Comparison of ENCODE assay signal across 9 cellular contexts in the genomic region with DNA sequence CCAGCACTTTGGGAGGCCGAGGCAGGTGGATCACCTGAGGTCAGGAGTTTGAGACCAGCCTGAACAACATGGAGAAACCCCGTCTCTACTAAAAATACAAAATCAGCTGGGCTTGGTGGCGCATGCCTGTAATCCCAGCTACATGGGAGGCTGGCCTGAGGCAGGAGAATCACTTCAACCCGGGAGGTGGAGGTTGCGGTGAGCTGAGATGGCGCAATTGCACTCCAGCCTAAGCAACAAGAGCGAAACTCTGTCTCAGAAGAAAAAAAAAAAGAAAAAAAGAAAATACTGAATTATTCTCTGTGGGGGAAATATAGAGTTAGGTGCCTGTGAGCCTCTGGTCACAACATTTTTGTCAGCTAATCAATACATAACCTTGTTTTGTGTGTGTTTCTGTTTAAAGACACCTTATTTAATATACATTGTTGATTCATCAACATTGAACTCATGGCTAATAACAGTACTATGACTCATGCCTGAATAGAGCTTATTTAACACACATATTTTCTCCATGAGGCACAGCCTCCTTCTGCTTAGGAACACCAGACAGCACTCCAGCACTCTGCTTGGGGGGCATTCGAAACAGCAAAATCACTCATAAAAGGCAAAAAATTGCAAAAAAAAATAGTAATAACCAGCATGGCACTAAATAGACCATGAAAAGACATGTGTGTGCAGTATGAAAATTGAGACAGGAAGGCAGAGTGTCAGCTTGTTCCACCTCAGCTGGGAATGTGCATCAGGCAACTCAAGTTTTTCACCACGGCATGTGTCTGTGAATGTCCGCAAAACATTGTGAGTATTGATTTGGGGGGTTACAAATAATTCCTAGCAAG. TPM values are rescaled to one million over a fixed set of nuclear protein-coding genes. Genes with fewer than 3 reads are reported as not detected.
DNase-seq lines count a peak whose midpoint lies in the region; ATAC-seq and TF ChIP-seq lines count a peak whose summit lies in the region.
"Had no signal": no experiment of that assay in that cellular context is flagged by ENCODE, and none has a peak within 500 bp of the region (broad histone marks: within the 10 kb centered on the region; RNA-seq: fewer than 3 reads in every experiment).

A gene (plus strand): TSS at position 519 of the 836 bp plus-strand sequence. CDS start 214 bp downstream, at position 733.

- no peak for TF ChIP-seq CTCF in cardiac fibroblast (IDR thresholded peaks at IDR 0.05; ENCODE audit: low read depth, low read length)

- peak within 1 kb of the TSS in 1 of 2 donors; percentile 0 for H3K4me3 ChIP-seq in cardiac fibroblast (replicated peaks in 1 of 2; ENCODE audit: low read depth in 2 of 2, low read length in 2 of 2)
- H3K4me3 ChIP-seq: esophagus squamous epithelium had no signal

- peak; percentile 96 for DNase-seq in ELR (ENCODE audit: low read depth)
- DNase-seq in NCI-H460 (ENCODE audit: extremely low read depth, low read depth) = peak; percentile 2
- DNase-seq in cardiac fibroblast (ENCODE audit: low read depth in 2 of 2) = peak; percentile 70 to 91
- peak; percentile 94 for DNase-seq in renal cortical epithelial cell (ENCODE audit: low read depth)
- no peak for DNase-seq in NCI-H2171 (lab: John Stamatoyannopoulos, UW)
- DNase-seq in medulla oblongata (ENCODE audit: extremely low spot score) = no peak
- DNase-seq: esophagus squamous epithelium had no signal

- no peak for ATAC-seq in HG03442 (IDR thresholded peaks at IDR 0.05; ENCODE audit: unreplicated experiment)
- no peak for ATAC-seq in HG02885 (IDR thresholded peaks at IDR 0.05; ENCODE audit: poor library complexity, unreplicated experiment)

RNA-seq across cellular contexts. Expression of the gene that starts here (rescaled TPM):
- total RNA-seq in NCI-H460 (2014; rRNA removed; shearing (Covaris generic)) = not detected in 2 replicates
- polyA plus RNA-seq in NCI-H460 (2014; cell fraction: nucleus; rRNA removed) = not detected in 2 replicates
- 1.0 and 1.2 TPM in 2 replicates for total RNA-seq in renal cortical epithelial cell
- total RNA-seq: esophagus squamous epithelium had no signal

Comparison
In these comparisons a context has a peak if more than half of its experiments do, and no peak if none do; other contexts are left out.
1. Peak in DNase-seq in NCI-H460; RNA of the gene not detected or under 1 TPM.
2. DNase-seq: peak in ELR (single experiment), cardiac fibroblast (2 of 2) and renal cortical epithelial cell (single experiment); none in NCI-H2171 (single experiment) and medulla oblongata (single experiment).